Comparison of ENCODE assay signal across 17 cellular contexts in genomic region chr13:28606466-28606865, GRCh38.
"Had no signal": no experiment of that assay in that cellular context is flagged by ENCODE, and none has a peak within 500 bp of the region (broad histone marks: within the 10 kb centered on the region; RNA-seq: fewer than 3 reads in every experiment).

No MANE protein-coding gene starts in this region.

- H3K9ac ChIP-seq: parathyroid adenoma had no signal

- H3K79me2 ChIP-seq: parathyroid adenoma had no signal

- H3K36me3 Mint-ChIP-seq: immature natural killer cell had no signal

- H3K9me3 Mint-ChIP-seq: immature natural killer cell, nephron progenitor cell had no signal

- H3K27ac Mint-ChIP-seq: immature natural killer cell; naive thymus-derived CD4-positive, alpha-beta T cell; nephron progenitor cell had no signal

- H3K27me3 ChIP-seq: gastrocnemius medialis, upper lobe of left lung, uterus had no signal

- H3K4me3 Mint-ChIP-seq: immature natural killer cell; naive thymus-derived CD4-positive, alpha-beta T cell; nephron progenitor cell had no signal

- H2AFZ ChIP-seq: parathyroid adenoma had no signal

- H3K27ac ChIP-seq: gastrocnemius medialis, parathyroid adenoma, psoas muscle, upper lobe of left lung, uterus had no signal

- H3K36me3 ChIP-seq: gastrocnemius medialis, upper lobe of left lung, uterus had no signal

- H3K9me3 ChIP-seq: gastrocnemius medialis, psoas muscle, upper lobe of left lung, uterus had no signal

- ATAC-seq: esophagus mucosa; gastrocnemius medialis; left colon; left ventricle myocardium superior; naive thymus-derived CD4-positive, alpha-beta T cell; psoas muscle; sciatic nerve had no signal

- DNase-seq: effector memory CD4-positive, alpha-beta T cell; gastrocnemius medialis; immature natural killer cell; left colon; left ventricle myocardium superior; naive thymus-derived CD4-positive, alpha-beta T cell; nephron progenitor cell; psoas muscle; small intestine; stimulated activated CD4-positive, alpha-beta T cell treated with anti-CD3 and anti-CD28 coated beads, Interleukin-2, amount 100 ng/mL, for 48 hours; stimulated activated naive CD4-positive, alpha-beta T cell treated with Interleukin-2 at 50 U/mL for 16 hours; upper lobe of left lung; uterus had no signal

- H3K4me3 ChIP-seq: gastrocnemius medialis, lung, psoas muscle, upper lobe of left lung, uterus had no signal

- H3K4me1 ChIP-seq: gastrocnemius medialis, parathyroid adenoma, psoas muscle, uterus had no signal
